19 cellular contexts compared by ENCODE assay signal in the genomic region with DNA sequence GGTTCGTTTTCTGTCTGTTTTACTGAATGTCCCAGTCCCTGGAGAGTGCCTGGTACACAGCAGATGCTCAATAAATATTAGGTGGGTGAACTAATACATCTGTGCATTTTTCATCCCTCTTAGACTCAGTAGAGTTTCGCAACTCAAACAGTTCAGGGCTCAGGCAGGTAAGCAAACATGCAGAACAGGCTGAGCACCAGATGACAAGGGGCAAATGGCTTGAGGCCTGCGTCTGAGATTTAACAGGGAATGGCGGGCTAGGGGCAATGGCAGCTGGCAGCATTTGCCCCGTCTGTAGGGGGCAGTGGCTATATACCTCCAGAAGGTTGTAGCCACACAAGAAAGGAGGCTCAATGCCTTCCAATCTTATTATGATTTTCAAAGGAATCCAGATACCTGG.
"Had no signal": no experiment of that assay in that cellular context is flagged by ENCODE, and none has a peak within 500 bp of the region (broad histone marks: within the 10 kb centered on the region; RNA-seq: fewer than 3 reads in every experiment).

No MANE protein-coding gene starts in this region.

- DNase-seq: activated CD4-positive, alpha-beta T cell treated with anti-CD3 and anti-CD28 coated beads, Interleukin-2, amount 50 U/mL, for 1 hour; activated CD4-positive, CD25-positive, alpha-beta regulatory T cell; activated CD8-positive, alpha-beta memory T cell treated with anti-CD3 and anti-CD28 coated beads, Interleukin-2, amount 10 ng/mL, durations not matched to agents 7 days and 5 days; activated gamma-delta T cell treated with Interleukin-2 at 50 U/mL for 16 hours; activated naive CD8-positive, alpha-beta T cell treated with anti-CD3 and anti-CD28 coated beads for 36 hours; activated T-cell treated with anti-CD3 and anti-CD28 coated beads, Interleukin-2, amount 50 U/mL, for 72 hours; brain microvascular endothelial cell; dorsolateral prefrontal cortex; foreskin melanocyte; head of caudate nucleus; islet precursor cell; left ventricle myocardium inferior; T-helper 2 cell had no signal

- H3K4me2 ChIP-seq: smooth muscle cell had no signal

- H3K4me1 ChIP-seq: left ventricle myocardium inferior, tibial nerve had no signal

- H3K36me3 Mint-ChIP-seq: mesothelial cell of epicardium had no signal

- ATAC-seq: activated CD8-positive, alpha-beta memory T cell treated with anti-CD3 and anti-CD28 coated beads, Interleukin-2, amount 10 ng/mL, durations not matched to agents 7 days and 5 days; activated T-cell treated with anti-CD3 and anti-CD28 coated beads, Interleukin-2, amount 50 U/mL, for 72 hours; stimulated activated memory B cell treated with anti-CD40 and anti-IgM and Interleukin-4, amounts not matched to agents 10 μg/mL and 1 μg/mL and 100 μg/mL, for 72 hours had no signal

- FAIRE-seq: endometrium, TTC549 had no signal

- H3K4me1 Mint-ChIP-seq: mesothelial cell of epicardium; stimulated activated memory B cell treated with anti-CD40 and anti-IgM and Interleukin-4, amounts not matched to agents 10 μg/mL and 1 μg/mL and 100 μg/mL, for 72 hours had no signal

- H3K4me3 ChIP-seq: dorsolateral prefrontal cortex, left ventricle myocardium inferior, smooth muscle cell, tibial nerve had no signal

- H3K4me3 Mint-ChIP-seq: activated CD8-positive, alpha-beta memory T cell treated with anti-CD3 and anti-CD28 coated beads, Interleukin-2, amount 10 ng/mL, durations not matched to agents 7 days and 5 days; activated naive CD8-positive, alpha-beta T cell treated with anti-CD3 and anti-CD28 coated beads for 36 hours; activated T-cell treated with anti-CD3 and anti-CD28 coated beads, Interleukin-2, amount 50 U/mL, for 72 hours; mesothelial cell of epicardium; stimulated activated memory B cell treated with anti-CD40 and anti-IgM and Interleukin-4, amounts not matched to agents 10 μg/mL and 1 μg/mL and 100 μg/mL, for 72 hours had no signal

- H3K27me3 ChIP-seq: brain microvascular endothelial cell, dorsolateral prefrontal cortex, tibial nerve had no signal

- H3K27ac Mint-ChIP-seq: activated CD8-positive, alpha-beta memory T cell treated with anti-CD3 and anti-CD28 coated beads, Interleukin-2, amount 10 ng/mL, durations not matched to agents 7 days and 5 days; activated naive CD8-positive, alpha-beta T cell treated with anti-CD3 and anti-CD28 coated beads for 36 hours; activated T-cell treated with anti-CD3 and anti-CD28 coated beads, Interleukin-2, amount 50 U/mL, for 72 hours; mesothelial cell of epicardium; stimulated activated memory B cell treated with anti-CD40 and anti-IgM and Interleukin-4, amounts not matched to agents 10 μg/mL and 1 μg/mL and 100 μg/mL, for 72 hours had no signal

- H3K27ac ChIP-seq: brain microvascular endothelial cell, dorsolateral prefrontal cortex, left ventricle myocardium inferior, tibial nerve had no signal

- H3K27me3 Mint-ChIP-seq: activated CD8-positive, alpha-beta memory T cell treated with anti-CD3 and anti-CD28 coated beads, Interleukin-2, amount 10 ng/mL, durations not matched to agents 7 days and 5 days; activated naive CD8-positive, alpha-beta T cell treated with anti-CD3 and anti-CD28 coated beads for 36 hours had no signal

- H3K9me3 Mint-ChIP-seq: mesothelial cell of epicardium had no signal

- H3K9me3 ChIP-seq: tibial nerve had no signal

- H3K36me3 ChIP-seq: brain microvascular endothelial cell, left ventricle myocardium inferior, tibial nerve had no signal
